In genomic region chr14:24982472-24983155, GRCh38 we compare ENCODE assay signal across 15 cellular contexts.
DNase-seq lines count a peak whose midpoint lies in the region; ATAC-seq lines count a peak whose summit lies in the region.
"Had no signal": no experiment of that assay in that cellular context is flagged by ENCODE, and none has a peak within 500 bp of the region (broad histone marks: within the 10 kb centered on the region; RNA-seq: fewer than 3 reads in every experiment).

No MANE protein-coding gene starts in this region.

- H3K36me3 ChIP-seq in H7 (replicated peaks; ENCODE audit: control insufficient read depth, insufficient read depth, low read length), result no peaks in the 10 kb centered on the region
- H3K36me3 ChIP-seq: vagina had no signal

- peaks cover 2% of the 10 kb centered on the region for H3K27me3 Mint-ChIP-seq in activated T-helper 2 cell treated with anti-CD3 and anti-CD28 coated beads, Interferon-gamma antibody, Interleukin-2, Interleukin-4, amounts not matched to agents 10 μg/mL and 5 μg/mL and 100 μg/mL, durations not matched to agents 14 hours and 24 hours and 36 hours (ENCODE audit: low read depth)

- peak; percentile 23 for ATAC-seq in esophagus mucosa
- ATAC-seq: heart right ventricle, sciatic nerve had no signal

- no peaks in the 10 kb centered on the region for H3K9me3 Mint-ChIP-seq in activated T-helper 2 cell treated with anti-CD3 and anti-CD28 coated beads, Interferon-gamma antibody, Interleukin-2, Interleukin-4, amounts not matched to agents 10 μg/mL and 5 μg/mL and 100 μg/mL, durations not matched to agents 14 hours and 24 hours and 36 hours
- H3K9me3 Mint-ChIP-seq: H9 had no signal

- no peaks in the 10 kb centered on the region for H3K36me3 Mint-ChIP-seq in activated T-helper 2 cell treated with anti-CD3 and anti-CD28 coated beads, Interferon-gamma antibody, Interleukin-2, Interleukin-4, amounts not matched to agents 10 μg/mL and 5 μg/mL and 100 μg/mL, durations not matched to agents 14 hours and 24 hours and 36 hours (ENCODE audit: low read depth)

- no peaks in the 10 kb centered on the region for H3K27me3 ChIP-seq in H7 (ENCODE audit: control insufficient read depth, insufficient read depth, low read length)
- H3K27me3 ChIP-seq: heart right ventricle, vagina had no signal

- H3K4me3 Mint-ChIP-seq in activated T-helper 2 cell treated with anti-CD3 and anti-CD28 coated beads, Interferon-gamma antibody, Interleukin-2, Interleukin-4, amounts not matched to agents 10 μg/mL and 5 μg/mL and 100 μg/mL, durations not matched to agents 14 hours and 24 hours and 36 hours (ENCODE audit: low read depth), result no peak overlapping the region
- H3K4me3 Mint-ChIP-seq: H9 had no signal

- no peaks in the 10 kb centered on the region for H3K4me1 Mint-ChIP-seq in activated T-helper 2 cell treated with anti-CD3 and anti-CD28 coated beads, Interferon-gamma antibody, Interleukin-2, Interleukin-4, amounts not matched to agents 10 μg/mL and 5 μg/mL and 100 μg/mL, durations not matched to agents 14 hours and 24 hours and 36 hours (ENCODE audit: low read depth)

- DNase-seq in DMS153 (lab: John Stamatoyannopoulos, UW) (peak; percentile 34), NCI-H460 (ENCODE audit: extremely low read depth, low read depth) (peak; percentile 34), non-pigmented ciliary epithelial cell (ENCODE audit: low read depth) (peak; percentile 68), NCI-H2081 (lab: John Stamatoyannopoulos, UW) (no peak), H7 (no peak)
- DNase-seq in activated CD4-positive, alpha-beta T cell treated with anti-CD3 and anti-CD28 coated beads, Interleukin-2, amount 50 U/mL, for 48 hours, result no peak
- no peak for DNase-seq in activated T-helper 2 cell treated with anti-CD3 and anti-CD28 coated beads, Interferon-gamma antibody, Interleukin-2, Interleukin-4, amounts not matched to agents 10 μg/mL and 5 μg/mL and 100 μg/mL, durations not matched to agents 14 hours and 24 hours and 36 hours (ENCODE audit: low spot score)
- DNase-seq: activated effector memory CD4-positive, alpha-beta T cell treated with anti-CD3 and anti-CD28 coated beads, Interleukin-2, amount 50 U/mL, for 16 hours; H9; heart right ventricle; KBM-7; RPMI8226 had no signal

- no peak overlapping the region for H3K4me3 ChIP-seq in H7 (ENCODE audit: insufficient read depth, low read depth, low read length)
- H3K4me3 ChIP-seq: heart right ventricle, vagina had no signal

- H3K27ac Mint-ChIP-seq in activated T-helper 2 cell treated with anti-CD3 and anti-CD28 coated beads, Interferon-gamma antibody, Interleukin-2, Interleukin-4, amounts not matched to agents 10 μg/mL and 5 μg/mL and 100 μg/mL, durations not matched to agents 14 hours and 24 hours and 36 hours, result no peak overlapping the region
- H3K27ac Mint-ChIP-seq: H9 had no signal

- intact Hi-C loops in activated T-helper 2 cell treated with anti-CD3 and anti-CD28 coated beads, Interferon-gamma antibody, Interleukin-2, Interleukin-4, amounts not matched to agents 10 μg/mL and 5 μg/mL and 100 μg/mL, durations not matched to agents 14 hours and 24 hours and 36 hours (cut with micrococcal nuclease), result no loop called here

Comparison
In these comparisons a context has a peak if more than half of its experiments do, and no peak if none do; other contexts are left out.
1. DNase-seq: peak in DMS153 (single experiment), NCI-H460 (single experiment) and non-pigmented ciliary epithelial cell (single experiment); none in NCI-H2081 (0 of 2), activated CD4-positive, alpha-beta T cell treated with anti-CD3 and anti-CD28 coated beads, Interleukin-2, amount 50 U/mL, for 48 hours (0 of 2), H7 (single experiment) and activated T-helper 2 cell treated with anti-CD3 and anti-CD28 coated beads, Interferon-gamma antibody, Interleukin-2, Interleukin-4, amounts not matched to agents 10 μg/mL and 5 μg/mL and 100 μg/mL, durations not matched to agents 14 hours and 24 hours and 36 hours (single experiment).